In genomic region chr16:90094791-90095190, GRCh38 we compare ENCODE assay signal across 21 cellular contexts. TPM values are rescaled to one million over a fixed set of nuclear protein-coding genes. Genes with fewer than 3 reads are reported as not detected.
"Had no signal": no experiment of that assay in that cellular context is flagged by ENCODE, and none has a peak within 500 bp of the region (broad histone marks: within the 10 kb centered on the region; RNA-seq: fewer than 3 reads in every experiment).

No MANE protein-coding gene starts in this region.

RNA-seq across cellular contexts. Expression of gene PRDM7, which starts 17.7 kb away (rescaled TPM):
- total RNA-seq: activated CD4-positive, alpha-beta memory T cell treated with anti-CD3 and anti-CD28 coated beads for 36 hours; activated CD4-positive, alpha-beta T cell treated with anti-CD3 and anti-CD28 coated beads for 36 hours; activated CD8-positive, alpha-beta memory T cell treated with anti-CD3 and anti-CD28 coated beads for 36 hours; activated CD8-positive, alpha-beta T cell treated with anti-CD3 and anti-CD28 coated beads for 36 hours; activated naive CD4-positive, alpha-beta T cell treated with anti-CD3 and anti-CD28 coated beads for 36 hours; activated naive CD4-positive, alpha-beta T cell treated with anti-CD3 and anti-CD28 coated beads, Interleukin-2, amount 50 U/mL, for 72 hours; activated naive CD8-positive, alpha-beta T cell treated with anti-CD3 and anti-CD28 coated beads for 36 hours; activated T-cell treated with anti-CD3 and anti-CD28 coated beads, Interleukin-2, amount 50 U/mL, for 4 hours; activated T-cell treated with anti-CD3 and anti-CD28 coated beads, Interleukin-2, amount 50 U/mL, for 72 hours; activated T-helper 1 cell treated with anti-CD3 and anti-CD28 coated beads, Interleukin-12 subunit alpha, Interleukin-12 subunit beta, Interleukin-2, Interleukin-4 antibody, amounts not matched to agents 30 ng/mL and 10 ng/mL and 1 ng/mL, durations not matched to agents 14 hours and 24 hours and 36 hours; adrenal gland; aorta; astrocyte; body of pancreas; breast epithelium; cardiac septum; cerebellum; T-helper 1 cell treated with Interleukin-12 subunit alpha and Interleukin-12 subunit beta and Interleukin-4 antibody, amounts not matched to agents 30 ng/mL and 1 ng/mL, for 36 hours; T-helper 17 cell; T-helper 2 cell treated with Interferon-gamma antibody and Interleukin-4, amounts not matched to agents 100 ng/mL and 5 ng/mL, for 36 hours; WTC11 had no signal
- polyA plus RNA-seq: adrenal gland, aorta had no signal
